11 cellular contexts compared by ENCODE assay signal in genomic region chr3:170585008-170585936, GRCh38. TPM values are rescaled to one million over a fixed set of nuclear protein-coding genes. Genes with fewer than 3 reads are reported as not detected.
DNase-seq lines count a peak whose midpoint lies in the region; ATAC-seq and TF ChIP-seq lines count a peak whose summit lies in the region.
"Had no signal": no experiment of that assay in that cellular context is flagged by ENCODE, and none has a peak within 500 bp of the region (broad histone marks: within the 10 kb centered on the region; RNA-seq: fewer than 3 reads in every experiment).

No MANE protein-coding gene starts in this region.

- no peak overlapping the region for H3K27ac Mint-ChIP-seq in endodermal cell
- H3K27ac Mint-ChIP-seq: natural killer cell; stimulated activated naive CD8-positive, alpha-beta T cell treated with anti-CD3 and anti-CD28 coated beads, Interleukin-15, Interleukin-2, amounts not matched to agents 100 ng/mL and 50 ng/mL, for 24 hours; T-helper 2 cell treated with Interferon-gamma antibody and Interleukin-4, amounts not matched to agents 5 μg/mL and 100 μg/mL, for 36 hours had no signal

- H3K4me3 Mint-ChIP-seq in endodermal cell = peak overlapping the region; percentile 58
- H3K4me3 Mint-ChIP-seq: natural killer cell; stimulated activated naive CD8-positive, alpha-beta T cell treated with anti-CD3 and anti-CD28 coated beads, Interleukin-15, Interleukin-2, amounts not matched to agents 100 ng/mL and 50 ng/mL, for 24 hours; T-helper 2 cell treated with Interferon-gamma antibody and Interleukin-4, amounts not matched to agents 5 μg/mL and 100 μg/mL, for 36 hours had no signal

- H3K4me3 ChIP-seq in BE2C (ENCODE audit: low read depth, low read length) = peak overlapping the region; percentile 82
- H3K4me3 ChIP-seq in endodermal cell (ENCODE audit: low read length) = peak overlapping the region; percentile 77

- peaks cover 22% of the 10 kb centered on the region for H3K4me1 Mint-ChIP-seq in endodermal cell
- H3K4me1 Mint-ChIP-seq: natural killer cell had no signal

- no peaks in the 10 kb centered on the region for H3K27me3 ChIP-seq in BE2C
- peaks cover 62% of the 10 kb centered on the region for H3K27me3 ChIP-seq in endodermal cell (ENCODE audit: control insufficient read depth, insufficient read depth, low read length, poor library complexity, severe bottlenecking)

- 0% methylated on average over 38 to 80 of the region's 81 CpGs for WGBS in endodermal cell (ENCODE audit: insufficient coverage in 1 of 2, insufficient read length in 1 of 2), 2 experiments

- H3K36me3 Mint-ChIP-seq in endodermal cell (ENCODE audit: low read depth) = no peaks in the 10 kb centered on the region
- H3K36me3 Mint-ChIP-seq: natural killer cell had no signal

- H3K36me3 ChIP-seq in BE2C = no peaks in the 10 kb centered on the region; the same call in 1 of the 2 replicates
- no peaks in the 10 kb centered on the region for H3K36me3 ChIP-seq in endodermal cell (ENCODE audit: control insufficient read depth, insufficient read depth, low read length)

- peaks cover 43% of the 10 kb centered on the region for H3K27me3 Mint-ChIP-seq in endodermal cell (ENCODE audit: insufficient read depth)

- H3K9me3 ChIP-seq in BE2C = 0 out of 2 replicates have a peak, but pooled peaks cover 4% of the 10 kb centered on the region
- H3K9me3 ChIP-seq in endodermal cell (ENCODE audit: control insufficient read depth, low read length) = no peaks in the 10 kb centered on the region

- H3K4me1 ChIP-seq in BE2C (peaks cover 26% of the 10 kb centered on the region), endodermal cell (ENCODE audit: control insufficient read depth, insufficient read depth, low read length) (peaks cover 22% of the 10 kb centered on the region)

- ATAC-seq in GM18517 (IDR thresholded peaks at IDR 0.05; ENCODE audit: unreplicated experiment) = no peak

- no peak overlapping the region for H3K9ac ChIP-seq in endodermal cell (ENCODE audit: extremely low read depth, low read length, poor library complexity, severe bottlenecking)

- no peaks in the 10 kb centered on the region for H3K9me3 Mint-ChIP-seq in endodermal cell
- H3K9me3 Mint-ChIP-seq: T-helper 2 cell treated with Interferon-gamma antibody and Interleukin-4, amounts not matched to agents 5 μg/mL and 100 μg/mL, for 36 hours had no signal

- peak; percentile 46 for DNase-seq in BE2C
- DNase-seq in NCI-H1092 treated with DMSO at 0.1 percent for 48 hours (lab: John Stamatoyannopoulos, UW) = peak; percentile 47
- peak; percentile 81 for DNase-seq in endodermal cell
- DNase-seq in midbrain (lab: John Stamatoyannopoulos, UW) = peak; percentile 7
- no peak for DNase-seq in NK-92 treated with Interleukin-12 subunit alpha and Interleukin-12 subunit beta, amount 100 ng/mL, for 24 hours (lab: John Stamatoyannopoulos, UW)
- no peak for DNase-seq in 8988T
- no peak for DNase-seq in activated T-cell treated with anti-CD3 and anti-CD28 coated beads, Interleukin-2, amount 50 U/mL, for 1 hour

- no peak overlapping the region for H3K27ac ChIP-seq in endodermal cell (ENCODE audit: low read depth, low read length)

- TF ChIP-seq CTCF in BE2C (IDR thresholded peaks at IDR 0.05; ENCODE audit: low read depth, low read length) = peak; percentile 3; the same call in 1 of the 2 replicates
- peak; percentile 9 for TF ChIP-seq CTCF in endodermal cell (conservative IDR thresholded peaks at IDR 0.05)

RNA-seq across cellular contexts. Expression of gene SLC7A14, which starts 0.6 kb away (rescaled TPM):
- polyA plus RNA-seq in BE2C (2012; ENCODE audit: insufficient read depth, insufficient read length, low read depth) = 22.1 TPM
- total RNA-seq in endodermal cell = under 1 TPM; 0.29 to 0.42 TPM
- 0.14 TPM for polyA plus RNA-seq in endodermal cell (2013, experiment 1 of 2)
- 0.08 TPM for polyA plus RNA-seq in endodermal cell (2013, experiment 2 of 2)
- total RNA-seq: natural killer cell had no signal

Comparison
In these comparisons a context has a peak if more than half of its experiments do, and no peak if none do; other contexts are left out.
1. DNase-seq: peak in BE2C (single experiment), NCI-H1092 treated with DMSO at 0.1 percent for 48 hours (single experiment), endodermal cell (single experiment) and midbrain (single experiment); none in NK-92 treated with Interleukin-12 subunit alpha and Interleukin-12 subunit beta, amount 100 ng/mL, for 24 hours (single experiment), 8988T (single experiment) and activated T-cell treated with anti-CD3 and anti-CD28 coated beads, Interleukin-2, amount 50 U/mL, for 1 hour (single experiment).